ENCODE assay signal across 8 cellular contexts in the genomic region with DNA sequence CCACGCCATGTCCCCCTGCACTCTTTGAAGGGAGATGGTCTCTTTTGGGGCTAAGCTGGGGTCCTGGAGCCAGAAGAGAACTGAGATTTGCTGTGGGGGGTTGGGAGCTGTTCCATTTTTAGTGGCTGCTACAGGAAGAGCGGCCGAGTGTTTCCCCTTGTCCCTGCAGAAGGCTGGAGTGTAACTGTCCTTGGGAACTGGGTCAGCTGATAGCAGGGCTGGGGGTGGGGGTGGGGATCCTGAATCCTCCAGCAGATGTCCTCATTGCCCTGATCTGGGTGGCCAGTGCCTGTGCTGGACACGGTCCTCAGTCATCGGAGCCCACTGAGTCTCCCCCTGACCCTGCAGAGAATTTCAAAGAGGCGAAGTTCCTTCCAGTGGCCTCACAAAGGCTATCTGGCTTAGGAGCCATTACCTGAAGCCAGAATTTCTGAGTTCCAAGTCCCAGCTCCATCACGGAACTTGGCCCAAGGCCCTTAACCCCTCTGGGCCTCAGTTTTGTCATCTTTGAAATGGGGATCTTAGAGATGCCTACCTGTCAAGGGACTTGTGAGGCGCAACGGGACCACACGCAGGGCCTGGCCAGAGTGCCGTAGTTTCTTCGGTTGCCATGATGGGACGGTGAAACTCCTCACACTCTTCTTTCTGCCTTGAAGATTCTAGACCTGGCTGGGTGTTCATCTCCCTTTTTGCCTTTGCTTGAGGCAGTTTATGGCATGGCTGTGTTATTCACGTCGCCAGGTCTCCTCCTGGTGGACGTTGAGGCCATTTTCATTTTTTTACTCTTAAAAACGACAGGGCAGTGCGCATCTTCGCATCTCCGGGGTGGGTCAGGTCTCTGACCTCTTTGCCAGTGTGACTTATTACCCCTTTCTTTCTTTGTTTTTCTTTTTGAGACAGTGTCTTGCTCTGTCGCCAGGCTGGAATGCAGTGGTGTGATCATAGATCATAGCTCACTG. TPM values are rescaled to one million over a fixed set of nuclear protein-coding genes. Genes with fewer than 3 reads are reported as not detected.
DNase-seq lines count a peak whose midpoint lies in the region; ATAC-seq, FAIRE-seq and TF ChIP-seq lines count a peak whose summit lies in the region.

No MANE protein-coding gene starts in this region.

- TF ChIP-seq CTCF in bronchial epithelial cell (IDR thresholded peaks at IDR 0.05; ENCODE audit: insufficient read depth, low read length, severe bottlenecking): no peak

- no peak overlapping the region for H3K4me3 ChIP-seq in bronchial epithelial cell (ENCODE audit: low read depth, low read length)

- no peaks in the 10 kb centered on the region for H3K27me3 ChIP-seq in bronchial epithelial cell (ENCODE audit: control insufficient read depth, insufficient read depth, low read length)

- peaks cover 12% of the 10 kb centered on the region for H3K36me3 ChIP-seq in bronchial epithelial cell (ENCODE audit: control insufficient read depth, insufficient read depth, low read length)

- ATAC-seq in GM21786 (IDR thresholded peaks at IDR 0.05; ENCODE audit: unreplicated experiment): no peak

- FAIRE-seq in bronchial epithelial cell (lab: Jason Lieb, UNC): no peak

- DNase-seq in stimulated activated naive CD4-positive, alpha-beta T cell (lab: John Stamatoyannopoulos, UW): peak in 4 of 6 experiments; percentile 17 to 28 (median 20)
- no peak for DNase-seq in stimulated activated naive CD4-positive, alpha-beta T cell treated with Interleukin-2 at 50 U/mL for 16 hours (lab: John Stamatoyannopoulos, UW)
- peak; percentile 26 for DNase-seq in bronchial epithelial cell (ENCODE audit: low read depth)
- peak; percentile 76 for DNase-seq in kidney tubule cell (ENCODE audit: low spot score)
- DNase-seq in substantia nigra (lab: John Stamatoyannopoulos, UW): peak in 46 of 49 donors; percentile 23 to 87 (median 68)
- no peak for DNase-seq in GM19238 (ENCODE audit: insufficient read length, low spot score)
- no peak for DNase-seq in NCI-H128 (lab: John Stamatoyannopoulos, UW; ENCODE audit: unreplicated experiment)

- H3K27ac ChIP-seq in substantia nigra (ENCODE audit: low read depth, low read length, poor library complexity, severe bottlenecking): peak overlapping the region; percentile 95

RNA-seq across cellular contexts. Expression of a gene that starts 51.9 kb away (rescaled TPM):
- 68.4 and 89.7 TPM in 2 replicates for total RNA-seq in bronchial epithelial cell

Comparison
In these comparisons a context has a peak if more than half of its experiments do, and no peak if none do; other contexts are left out.
1. DNase-seq: peak in stimulated activated naive CD4-positive, alpha-beta T cell (4 of 6), bronchial epithelial cell (single experiment), kidney tubule cell (single experiment) and substantia nigra (46 of 49); none in stimulated activated naive CD4-positive, alpha-beta T cell treated with Interleukin-2 at 50 U/mL for 16 hours (single experiment), GM19238 (single experiment) and NCI-H128 (single experiment).